In genomic region chr1:197331565-197331964, GRCh38 we compare ENCODE assay signal across 35 cellular contexts.
"Had no signal": no experiment of that assay in that cellular context is flagged by ENCODE, and none has a peak within 500 bp of the region (broad histone marks: within the 10 kb centered on the region; RNA-seq: fewer than 3 reads in every experiment).

No MANE protein-coding gene starts in this region.

- H3K27ac ChIP-seq: adrenal gland, body of pancreas, brain microvascular endothelial cell, breast epithelium, WERI-Rb-1 had no signal

- H3K9me3 ChIP-seq: adrenal gland, body of pancreas, breast epithelium had no signal

- H3K4me1 ChIP-seq: adrenal gland, body of pancreas, breast epithelium had no signal

- FAIRE-seq: astrocyte had no signal

- DNase-seq: activated CD4-positive, alpha-beta memory T cell treated with anti-CD3 and anti-CD28 coated beads, Interleukin-2, amount 10 ng/mL, durations not matched to agents 7 days and 5 days; activated CD4-positive, alpha-beta T cell treated with anti-CD3 and anti-CD28 coated beads for 1 hour; activated CD4-positive, alpha-beta T cell treated with anti-CD3 and anti-CD28 coated beads for 36 hours; activated CD4-positive, alpha-beta T cell treated with anti-CD3 and anti-CD28 coated beads for 48 hours; activated CD4-positive, alpha-beta T cell treated with anti-CD3 and anti-CD28 coated beads, Interleukin-2, amount 10 ng/mL, durations not matched to agents 7 days and 5 days; activated CD4-positive, alpha-beta T cell treated with anti-CD3 and anti-CD28 coated beads, Interleukin-2, amount 50 U/mL, for 48 hours; activated CD4-positive, CD25-positive, alpha-beta regulatory T cell; activated CD8-positive, alpha-beta memory T cell treated with anti-CD3 and anti-CD28 coated beads for 24 hours; activated CD8-positive, alpha-beta memory T cell treated with anti-CD3 and anti-CD28 coated beads, Interleukin-2, amount 10 ng/mL, durations not matched to agents 7 days and 5 days; activated CD8-positive, alpha-beta memory T cell treated with anti-CD3 and anti-CD28 coated beads, Interleukin-2, amount 50 U/mL, for 48 hours; activated CD8-positive, alpha-beta T cell treated with anti-CD3 and anti-CD28 coated beads, Interleukin-2, amount 10 ng/mL, durations not matched to agents 7 days and 5 days; activated effector memory CD4-positive, alpha-beta T cell treated with anti-CD3 and anti-CD28 coated beads, Interleukin-2, amount 50 U/mL, for 16 hours; activated gamma-delta T cell treated with Interleukin-2 at 50 U/mL for 16 hours; activated naive CD4-positive, alpha-beta T cell; activated naive CD4-positive, alpha-beta T cell treated with anti-CD3 and anti-CD28 coated beads for 36 hours; activated naive CD4-positive, alpha-beta T cell treated with anti-CD3 and anti-CD28 coated beads, Interleukin-2, amount 50 U/mL, for 16 hours; activated naive CD8-positive, alpha-beta T cell treated with anti-CD3 and anti-CD28 coated beads for 36 hours; activated T-cell treated with anti-CD3 and anti-CD28 coated beads, Interleukin-2, amount 50 U/mL, for 24 hours; activated T-cell treated with anti-CD3 and anti-CD28 coated beads, Interleukin-2, amount 50 U/mL, for 72 hours; adrenal gland; amniotic stem cell; aorta; body of pancreas; brain microvascular endothelial cell; central memory CD4-positive, alpha-beta T cell; T-helper 1 cell; T-helper 2 cell; T-helper 9 cell; WERI-Rb-1 had no signal

- H3K4me3 ChIP-seq: adrenal gland, body of pancreas, breast epithelium had no signal

- H3K36me3 ChIP-seq: adrenal gland, brain microvascular endothelial cell, breast epithelium had no signal

- ATAC-seq: activated CD4-positive, alpha-beta T cell treated with anti-CD3 and anti-CD28 coated beads for 36 hours; activated CD4-positive, CD25-positive, alpha-beta regulatory T cell treated with anti-CD3 and anti-CD28 coated beads, Interleukin-2, amount 50 U/mL, for 24 hours; activated CD8-positive, alpha-beta memory T cell treated with anti-CD3 and anti-CD28 coated beads, Interleukin-2, amount 10 ng/mL, durations not matched to agents 7 days and 5 days; activated CD8-positive, alpha-beta T cell treated with anti-CD3 and anti-CD28 coated beads, Interleukin-2, amount 10 ng/mL, durations not matched to agents 7 days and 5 days; activated naive CD4-positive, alpha-beta T cell treated with anti-CD3 and anti-CD28 coated beads, Interleukin-2, amount 50 U/mL, for 72 hours; activated T-cell treated with anti-CD3 and anti-CD28 coated beads, Interleukin-2, amount 50 U/mL, for 72 hours; activated T-helper 17 cell treated with anti-CD3 and anti-CD28 coated beads, Interleukin-2, amount 50 U/mL, for 72 hours; body of pancreas; WTC11 had no signal

- H3K27me3 ChIP-seq: adrenal gland, body of pancreas, brain microvascular endothelial cell, breast epithelium had no signal
